In genomic region chr12:67413577-67413976, GRCh38 we compare ENCODE assay signal across 18 cellular contexts.
DNase-seq lines count a peak whose midpoint lies in the region; ATAC-seq, FAIRE-seq and TF ChIP-seq lines count a peak whose summit lies in the region.
"Had no signal": no experiment of that assay in that cellular context is flagged by ENCODE, and none has a peak within 500 bp of the region (broad histone marks: within the 10 kb centered on the region; RNA-seq: fewer than 3 reads in every experiment).

No MANE protein-coding gene starts in this region.

- H3K36me3 ChIP-seq in keratinocyte (ENCODE audit: control insufficient read depth in 2 of 2, extremely low read depth in 1 of 2, insufficient read depth in 2 of 2, low read length in 2 of 2) (no peaks in the 10 kb centered on the region), skeletal muscle tissue (ENCODE audit: control insufficient read depth in 3 of 3, insufficient read depth in 3 of 3, low read length in 3 of 3) (peaks cover 0 to 3% (median 0%) of the 10 kb centered on the region in 3 donors)
- H3K36me3 ChIP-seq: brain microvascular endothelial cell, stomach had no signal

- H3K4me1 ChIP-seq in keratinocyte (ENCODE audit: control insufficient read depth, extremely low read depth, insufficient read depth, low read length): peaks cover 13% of the 10 kb centered on the region
- peaks cover 14 to 24% (median 22%) of the 10 kb centered on the region in 3 donors for H3K4me1 ChIP-seq in skeletal muscle tissue (ENCODE audit: control insufficient read depth in 3 of 3, insufficient read depth in 3 of 3, low read length in 3 of 3)

- peak; percentile 100 for FAIRE-seq in keratinocyte (lab: Jason Lieb, UNC)

- dilution Hi-C loops in keratinocyte (cut with MboI; ENCODE audit: extremely low pct_ligation_motif_present, low sequenced_read_pairs): no loop called here

- TF ChIP-seq CTCF in RWPE1 (conservative IDR thresholded peaks at IDR 0.05; ENCODE audit: low read depth) (no peak), keratinocyte (optimal IDR thresholded peaks at IDR 0.05 in 1 of 3, IDR thresholded peaks at IDR 0.05 in 1 of 3, conservative IDR thresholded peaks at IDR 0.05 in 1 of 3; ENCODE audit: extremely low read depth in 1 of 3, insufficient read depth in 2 of 3, low read length in 3 of 3) (peak; percentile 38 to 49 (median 46))

- H3K4me3 ChIP-seq in keratinocyte (ENCODE audit: control insufficient read depth in 2 of 3, extremely low read depth in 1 of 3, insufficient read depth in 2 of 3, low read depth in 1 of 3, low read length in 3 of 3): peak overlapping the region in 1 of 3 experiments; percentile 31
- H3K4me3 ChIP-seq in skeletal muscle tissue (ENCODE audit: low read length in 3 of 3): peak overlapping the region in 2 of 3 donors; percentile 22 to 53
- H3K4me3 ChIP-seq: dorsolateral prefrontal cortex, stomach had no signal

- H2AFZ ChIP-seq in keratinocyte (ENCODE audit: control insufficient read depth, low read length): no peak overlapping the region

- CTCF ChIA-PET in RWPE1 (lab: Yijun Ruan, JAX): interaction anchor here (1.0 kb wide), 1 partner anchor 58 kb away, joined by 3 read pairs; no protein-coding TSS in a partner anchor

- no peaks in the 10 kb centered on the region for H3K79me2 ChIP-seq in keratinocyte (ENCODE audit: control insufficient read depth, insufficient read depth, low read length)

- H3K4me2 ChIP-seq in keratinocyte (ENCODE audit: control insufficient read depth, extremely low read depth, insufficient read depth, low read depth, low read length): peak overlapping the region; percentile 77

- H3K9ac ChIP-seq in keratinocyte (ENCODE audit: control insufficient read depth, extremely low read depth, insufficient read depth, low read length) (no peak overlapping the region), skeletal muscle tissue (ENCODE audit: low read depth in 1 of 3, low read length in 3 of 3) (peak overlapping the region in 2 of 3 donors; percentile 46 to 52)

- no peak for ATAC-seq in GM21423 (IDR thresholded peaks at IDR 0.05; ENCODE audit: unreplicated experiment)
- ATAC-seq in HG02840 (IDR thresholded peaks at IDR 0.05; ENCODE audit: low FRiP score, unreplicated experiment): no peak
- ATAC-seq: activated CD8-positive, alpha-beta T cell treated with anti-CD3 and anti-CD28 coated beads for 36 hours; activated T-cell treated with anti-CD3 and anti-CD28 coated beads, Interleukin-2, amount 50 U/mL, for 4 hours had no signal

- DNase-seq in SIG-M5 treated with dmso at 0.1 percent for 504 hours (lab: John Stamatoyannopoulos, UW; ENCODE audit: unreplicated experiment): peak; percentile 31
- no peak for DNase-seq in SIG-M5 (lab: John Stamatoyannopoulos, UW)
- peak; percentile 49 for DNase-seq in RWPE1 (ENCODE audit: low spot score)
- DNase-seq in keratinocyte (ENCODE audit: low read depth, low spot score): no peak
- no peak for DNase-seq in activated CD4-positive, alpha-beta T cell treated with anti-CD3 and anti-CD28 coated beads for 48 hours
- DNase-seq: activated CD8-positive, alpha-beta T cell treated with anti-CD3 and anti-CD28 coated beads for 36 hours; activated naive CD8-positive, alpha-beta T cell treated with anti-CD3 and anti-CD28 coated beads for 36 hours; activated T-cell treated with anti-CD3 and anti-CD28 coated beads, Interleukin-2, amount 50 U/mL, for 4 hours; brain microvascular endothelial cell; dorsolateral prefrontal cortex; NCI-H2081 treated with DMSO at 0.1 percent for 48 hours; RPMI8226; stomach had no signal

- H3K27me3 ChIP-seq in keratinocyte (ENCODE audit: control insufficient read depth, extremely low read depth, insufficient read depth, low read length) (no peaks in the 10 kb centered on the region), skeletal muscle tissue (ENCODE audit: control insufficient read depth in 3 of 3, insufficient read depth in 3 of 3, low read length in 3 of 3) (no peaks in the 10 kb centered on the region)
- H3K27me3 ChIP-seq: brain microvascular endothelial cell, dorsolateral prefrontal cortex, stomach had no signal

- H3K9me3 ChIP-seq in keratinocyte (ENCODE audit: control insufficient read depth, low read depth, low read length): no peaks in the 10 kb centered on the region
- H3K9me3 ChIP-seq in skeletal muscle tissue (ENCODE audit: control insufficient read depth in 3 of 3, low read length in 3 of 3): no peaks in the 10 kb centered on the region
- H3K9me3 ChIP-seq: stomach had no signal

- POLR2A ChIA-PET in RWPE1 (lab: Yijun Ruan, JAX; ENCODE audit: low non-redundant PET): no interaction called here

- H4K20me1 ChIP-seq in keratinocyte (ENCODE audit: control insufficient read depth, extremely low read depth, insufficient read depth, low read length): no peaks in the 10 kb centered on the region

- no peak overlapping the region for H3K27ac ChIP-seq in RWPE1
- H3K27ac ChIP-seq in keratinocyte (ENCODE audit: control insufficient read depth, insufficient read depth, low read length): no peak overlapping the region
- H3K27ac ChIP-seq in skeletal muscle tissue (ENCODE audit: low read depth, low read length): peak overlapping the region; percentile 53
- H3K27ac ChIP-seq: brain microvascular endothelial cell, C4-2B, stomach, VCaP had no signal

- H3K9me1 ChIP-seq in keratinocyte (ENCODE audit: control insufficient read depth, extremely low read depth, insufficient read depth, low read length): no peaks in the 10 kb centered on the region

Comparison
In these comparisons a context has a peak if more than half of its experiments do, and no peak if none do; other contexts are left out.
1. DNase-seq: peak in SIG-M5 treated with dmso at 0.1 percent for 504 hours (single experiment) and RWPE1 (single experiment); none in SIG-M5 (single experiment), keratinocyte (single experiment) and activated CD4-positive, alpha-beta T cell treated with anti-CD3 and anti-CD28 coated beads for 48 hours (single experiment).